1 cellular context compared by ENCODE assay signal in the genomic region with DNA sequence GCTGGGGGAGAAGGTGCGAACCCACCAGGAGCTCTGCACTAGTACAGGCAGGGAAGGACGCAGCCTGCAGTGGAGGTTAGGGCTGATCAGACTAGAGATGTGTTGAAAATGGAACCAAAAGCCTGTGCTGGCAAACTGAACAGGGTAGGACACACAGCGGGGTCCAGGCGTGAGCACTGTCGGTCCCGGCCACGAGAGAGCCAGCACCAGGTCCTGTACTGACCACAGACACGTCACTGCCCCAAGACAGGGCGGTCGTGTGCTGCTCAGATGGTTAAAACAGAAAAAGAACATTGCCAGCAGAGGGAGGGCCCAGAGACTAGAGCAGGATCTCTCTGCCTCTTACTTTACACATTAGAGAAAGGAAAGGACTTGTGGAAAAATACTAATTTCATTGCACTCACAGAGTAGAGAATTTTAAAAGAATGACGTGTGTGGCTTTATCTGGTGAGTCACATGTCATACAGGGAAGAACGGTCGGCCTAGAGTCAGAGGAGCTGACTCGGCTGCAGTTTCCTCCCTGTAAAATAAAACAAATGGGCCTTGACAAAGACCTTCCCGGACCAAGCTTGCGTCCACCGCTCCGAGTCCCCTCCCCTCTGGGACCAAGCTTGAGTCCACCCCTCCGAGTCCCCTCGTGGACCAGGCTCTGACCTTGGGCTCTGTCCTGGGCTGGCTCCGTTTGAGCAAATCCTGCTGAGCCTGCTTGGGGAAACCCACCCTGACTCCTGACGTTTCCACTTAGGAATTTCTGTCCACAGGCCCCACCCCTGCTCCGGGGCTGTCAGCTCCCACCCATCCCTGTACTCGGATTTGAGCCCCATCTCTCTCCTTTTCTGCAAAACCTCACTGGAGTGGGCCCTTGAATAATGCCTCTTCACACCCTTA.
TF ChIP-seq lines count a peak whose summit lies in the region.

No MANE protein-coding gene starts in this region.

TF ChIP-seq in HepG2, 621 proteins besides CTCF, POLR2A, EP300 and RAD21 (continued from another document and continues in another):
- TF ChIP-seq, protein P1, sequence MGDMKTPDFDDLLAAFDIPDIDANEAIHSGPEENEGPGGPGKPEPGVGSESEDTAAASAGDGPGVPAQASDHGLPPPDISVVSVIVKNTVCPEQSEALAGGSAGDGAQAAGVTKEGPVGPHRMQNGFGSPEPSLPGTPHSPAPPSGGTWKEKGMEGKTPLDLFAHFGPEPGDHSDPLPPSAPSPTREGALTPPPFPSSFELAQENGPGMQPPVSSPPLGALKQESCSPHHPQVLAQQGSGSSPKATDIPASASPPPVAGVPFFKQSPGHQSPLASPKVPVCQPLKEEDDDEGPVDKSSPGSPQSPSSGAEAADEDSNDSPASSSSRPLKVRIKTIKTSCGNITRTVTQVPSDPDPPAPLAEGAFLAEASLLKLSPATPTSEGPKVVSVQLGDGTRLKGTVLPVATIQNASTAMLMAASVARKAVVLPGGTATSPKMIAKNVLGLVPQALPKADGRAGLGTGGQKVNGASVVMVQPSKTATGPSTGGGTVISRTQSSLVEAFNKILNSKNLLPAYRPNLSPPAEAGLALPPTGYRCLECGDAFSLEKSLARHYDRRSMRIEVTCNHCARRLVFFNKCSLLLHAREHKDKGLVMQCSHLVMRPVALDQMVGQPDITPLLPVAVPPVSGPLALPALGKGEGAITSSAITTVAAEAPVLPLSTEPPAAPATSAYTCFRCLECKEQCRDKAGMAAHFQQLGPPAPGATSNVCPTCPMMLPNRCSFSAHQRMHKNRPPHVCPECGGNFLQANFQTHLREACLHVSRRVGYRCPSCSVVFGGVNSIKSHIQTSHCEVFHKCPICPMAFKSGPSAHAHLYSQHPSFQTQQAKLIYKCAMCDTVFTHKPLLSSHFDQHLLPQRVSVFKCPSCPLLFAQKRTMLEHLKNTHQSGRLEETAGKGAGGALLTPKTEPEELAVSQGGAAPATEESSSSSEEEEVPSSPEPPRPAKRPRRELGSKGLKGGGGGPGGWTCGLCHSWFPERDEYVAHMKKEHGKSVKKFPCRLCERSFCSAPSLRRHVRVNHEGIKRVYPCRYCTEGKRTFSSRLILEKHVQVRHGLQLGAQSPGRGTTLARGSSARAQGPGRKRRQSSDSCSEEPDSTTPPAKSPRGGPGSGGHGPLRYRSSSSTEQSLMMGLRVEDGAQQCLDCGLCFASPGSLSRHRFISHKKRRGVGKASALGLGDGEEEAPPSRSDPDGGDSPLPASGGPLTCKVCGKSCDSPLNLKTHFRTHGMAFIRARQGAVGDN (CRISPR knock-in tag; IDR thresholded peaks at IDR 0.05), result peak; percentile 85
- TF ChIP-seq SRF (IDR thresholded peaks at IDR 0.05; ENCODE audit: low read depth, low read length) (no peak), ZC3H4 (CRISPR knock-in tag; IDR thresholded peaks at IDR 0.05; ENCODE audit: borderline replicate concordance) (0 out of 2 replicates have a peak, but pooled peaks have one; percentile 77), NR2C2 (CRISPR knock-in tag; IDR thresholded peaks at IDR 0.05; ENCODE audit: borderline replicate concordance) (peak; percentile 70; the same call in 1 of the 2 replicates), SMAD1 (CRISPR knock-in tag; IDR thresholded peaks at IDR 0.05; ENCODE audit: borderline replicate concordance, low read depth) (no peak), CHD4 (IDR thresholded peaks at IDR 0.05; ENCODE audit: borderline replicate concordance, low read length) (0 out of 2 replicates have a peak, but pooled peaks have one; percentile 91), CEBPB (IDR thresholded peaks at IDR 0.05; ENCODE audit: borderline replicate concordance, low read depth, low read length) (no peak), ETV5 (CRISPR knock-in tag; IDR thresholded peaks at IDR 0.05; ENCODE audit: borderline replicate concordance) (no peak), ARID2 (CRISPR knock-in tag; IDR thresholded peaks at IDR 0.05; ENCODE audit: borderline replicate concordance) (peak; percentile 85), NPAS2 (CRISPR knock-in tag; IDR thresholded peaks at IDR 0.05; ENCODE audit: borderline replicate concordance) (no peak), HNF4G (IDR thresholded peaks at IDR 0.05; ENCODE audit: borderline replicate concordance, low read depth, low read length) (no peak; the same call in 1 of the 2 replicates), HNF4G (CRISPR knock-in tag; IDR thresholded peaks at IDR 0.05; ENCODE audit: borderline replicate concordance, low read depth) (no peak), MAF1 (CRISPR knock-in tag; IDR thresholded peaks at IDR 0.05; ENCODE audit: borderline replicate concordance) (no peak), GZF1 (CRISPR knock-in tag; IDR thresholded peaks at IDR 0.05) (no peak), TCF7L2 (IDR thresholded peaks at IDR 0.05; ENCODE audit: low read depth, low read length) (no peak), GFI1 (CRISPR knock-in tag; IDR thresholded peaks at IDR 0.05; ENCODE audit: borderline replicate concordance) (peak; percentile 81), ZNF230 (CRISPR knock-in tag; IDR thresholded peaks at IDR 0.05) (no peak; the same call in 1 of the 2 replicates), NFYC (CRISPR knock-in tag; IDR thresholded peaks at IDR 0.05) (0 out of 2 replicates have a peak, but pooled peaks have one; percentile 33), ZNF124 (CRISPR knock-in tag; IDR thresholded peaks at IDR 0.05) (no peak), GTF3A (CRISPR knock-in tag; conservative IDR thresholded peaks at IDR 0.05) (0 out of 2 replicates have a peak, but pooled peaks have one; percentile 64), MTF1 (CRISPR knock-in tag; IDR thresholded peaks at IDR 0.05) (no peak), KLF13 (CRISPR knock-in tag; IDR thresholded peaks at IDR 0.05) (0 out of 2 replicates have a peak, but pooled peaks have one; percentile 26), EZH2 (conservative IDR thresholded peaks at IDR 0.05; ENCODE audit: low read depth, low read length) (no peak), ELF1 (CRISPR knock-in tag; IDR thresholded peaks at IDR 0.05) (no peak), CHD2 (IDR thresholded peaks at IDR 0.05; ENCODE audit: low read depth, low read length) (no peak), ZSCAN25 (CRISPR knock-in tag; IDR thresholded peaks at IDR 0.05) (peak; percentile 17; the same call in 1 of the 2 replicates), ZC3H13 (CRISPR knock-in tag; IDR thresholded peaks at IDR 0.05) (no peak), MEF2D (CRISPR knock-in tag; IDR thresholded peaks at IDR 0.05) (peak; percentile 70), ELF4 (CRISPR knock-in tag; IDR thresholded peaks at IDR 0.05; ENCODE audit: borderline replicate concordance) (peak; percentile 9; the same call in 1 of the 2 replicates), JUNB (CRISPR knock-in tag; IDR thresholded peaks at IDR 0.05; ENCODE audit: borderline replicate concordance) (no peak), SMARCE1 (IDR thresholded peaks at IDR 0.05; ENCODE audit: borderline replicate concordance) (no peak)
- TF ChIP-seq, protein P2, sequence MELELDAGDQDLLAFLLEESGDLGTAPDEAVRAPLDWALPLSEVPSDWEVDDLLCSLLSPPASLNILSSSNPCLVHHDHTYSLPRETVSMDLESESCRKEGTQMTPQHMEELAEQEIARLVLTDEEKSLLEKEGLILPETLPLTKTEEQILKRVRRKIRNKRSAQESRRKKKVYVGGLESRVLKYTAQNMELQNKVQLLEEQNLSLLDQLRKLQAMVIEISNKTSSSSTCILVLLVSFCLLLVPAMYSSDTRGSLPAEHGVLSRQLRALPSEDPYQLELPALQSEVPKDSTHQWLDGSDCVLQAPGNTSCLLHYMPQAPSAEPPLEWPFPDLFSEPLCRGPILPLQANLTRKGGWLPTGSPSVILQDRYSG (CRISPR knock-in tag; IDR thresholded peaks at IDR 0.05), result no peak; the same call in 1 of the 2 replicates
- TF ChIP-seq, protein P3, sequence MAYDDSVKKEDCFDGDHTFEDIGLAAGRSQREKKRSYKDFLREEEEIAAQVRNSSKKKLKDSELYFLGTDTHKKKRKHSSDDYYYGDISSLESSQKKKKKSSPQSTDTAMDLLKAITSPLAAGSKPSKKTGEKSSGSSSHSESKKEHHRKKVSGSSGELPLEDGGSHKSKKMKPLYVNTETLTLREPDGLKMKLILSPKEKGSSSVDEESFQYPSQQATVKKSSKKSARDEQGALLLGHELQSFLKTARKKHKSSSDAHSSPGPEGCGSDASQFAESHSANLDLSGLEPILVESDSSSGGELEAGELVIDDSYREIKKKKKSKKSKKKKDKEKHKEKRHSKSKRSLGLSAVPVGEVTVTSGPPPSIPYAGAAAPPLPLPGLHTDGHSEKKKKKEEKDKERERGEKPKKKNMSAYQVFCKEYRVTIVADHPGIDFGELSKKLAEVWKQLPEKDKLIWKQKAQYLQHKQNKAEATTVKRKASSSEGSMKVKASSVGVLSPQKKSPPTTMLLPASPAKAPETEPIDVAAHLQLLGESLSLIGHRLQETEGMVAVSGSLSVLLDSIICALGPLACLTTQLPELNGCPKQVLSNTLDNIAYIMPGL (CRISPR knock-in tag; IDR thresholded peaks at IDR 0.05; ENCODE audit: borderline replicate concordance in 1 of 2, low read depth in 1 of 2), result peak in 1 of 2 experiments; percentile 69; a peak in 1 of 4 replicates
- TF ChIP-seq, protein P4, sequence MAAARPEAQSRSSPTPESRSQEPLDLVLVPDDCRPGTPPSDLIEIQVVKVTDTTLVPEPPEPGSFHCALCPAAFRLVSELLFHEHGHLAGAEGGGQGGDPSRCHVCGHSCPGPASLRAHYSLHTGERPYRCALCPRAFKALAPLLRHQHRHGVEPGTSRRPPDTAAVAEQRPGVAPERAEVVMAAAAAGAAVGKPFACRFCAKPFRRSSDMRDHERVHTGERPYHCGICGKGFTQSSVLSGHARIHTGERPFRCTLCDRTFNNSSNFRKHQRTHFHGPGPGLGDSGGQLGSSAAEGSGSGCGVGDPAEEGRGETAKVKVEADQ (CRISPR knock-in tag; IDR thresholded peaks at IDR 0.05; ENCODE audit: borderline replicate concordance), result no peak
- TF ChIP-seq, protein P5, sequence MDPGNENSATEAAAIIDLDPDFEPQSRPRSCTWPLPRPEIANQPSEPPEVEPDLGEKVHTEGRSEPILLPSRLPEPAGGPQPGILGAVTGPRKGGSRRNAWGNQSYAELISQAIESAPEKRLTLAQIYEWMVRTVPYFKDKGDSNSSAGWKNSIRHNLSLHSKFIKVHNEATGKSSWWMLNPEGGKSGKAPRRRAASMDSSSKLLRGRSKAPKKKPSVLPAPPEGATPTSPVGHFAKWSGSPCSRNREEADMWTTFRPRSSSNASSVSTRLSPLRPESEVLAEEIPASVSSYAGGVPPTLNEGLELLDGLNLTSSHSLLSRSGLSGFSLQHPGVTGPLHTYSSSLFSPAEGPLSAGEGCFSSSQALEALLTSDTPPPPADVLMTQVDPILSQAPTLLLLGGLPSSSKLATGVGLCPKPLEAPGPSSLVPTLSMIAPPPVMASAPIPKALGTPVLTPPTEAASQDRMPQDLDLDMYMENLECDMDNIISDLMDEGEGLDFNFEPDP (CRISPR knock-in tag; conservative IDR thresholded peaks at IDR 0.05), result no peak
- TF ChIP-seq, protein P6, sequence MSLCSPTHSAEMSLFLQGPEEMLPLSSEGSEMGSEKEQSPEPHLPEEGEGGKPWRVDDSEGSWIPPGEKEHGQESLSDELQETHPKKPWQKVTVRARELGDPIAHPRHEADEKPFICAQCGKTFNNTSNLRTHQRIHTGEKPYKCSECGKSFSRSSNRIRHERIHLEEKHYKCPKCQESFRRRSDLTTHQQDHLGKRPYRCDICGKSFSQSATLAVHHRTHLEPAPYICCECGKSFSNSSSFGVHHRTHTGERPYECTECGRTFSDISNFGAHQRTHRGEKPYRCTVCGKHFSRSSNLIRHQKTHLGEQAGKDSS (CRISPR knock-in tag; IDR thresholded peaks at IDR 0.05; ENCODE audit: borderline replicate concordance, low read depth), result peak; percentile 50; the same call in 1 of the 2 replicates
- TF ChIP-seq, protein P7, sequence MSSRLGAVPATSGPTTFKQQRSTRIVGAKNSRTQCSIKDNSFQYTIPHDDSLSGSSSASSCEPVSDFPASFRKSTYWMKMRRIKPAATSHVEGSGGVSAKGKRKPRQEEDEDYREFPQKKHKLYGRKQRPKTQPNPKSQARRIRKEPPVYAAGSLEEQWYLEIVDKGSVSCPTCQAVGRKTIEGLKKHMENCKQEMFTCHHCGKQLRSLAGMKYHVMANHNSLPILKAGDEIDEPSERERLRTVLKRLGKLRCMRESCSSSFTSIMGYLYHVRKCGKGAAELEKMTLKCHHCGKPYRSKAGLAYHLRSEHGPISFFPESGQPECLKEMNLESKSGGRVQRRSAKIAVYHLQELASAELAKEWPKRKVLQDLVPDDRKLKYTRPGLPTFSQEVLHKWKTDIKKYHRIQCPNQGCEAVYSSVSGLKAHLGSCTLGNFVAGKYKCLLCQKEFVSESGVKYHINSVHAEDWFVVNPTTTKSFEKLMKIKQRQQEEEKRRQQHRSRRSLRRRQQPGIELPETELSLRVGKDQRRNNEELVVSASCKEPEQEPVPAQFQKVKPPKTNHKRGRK (CRISPR knock-in tag; IDR thresholded peaks at IDR 0.05), result no peak
- TF ChIP-seq, protein P8, sequence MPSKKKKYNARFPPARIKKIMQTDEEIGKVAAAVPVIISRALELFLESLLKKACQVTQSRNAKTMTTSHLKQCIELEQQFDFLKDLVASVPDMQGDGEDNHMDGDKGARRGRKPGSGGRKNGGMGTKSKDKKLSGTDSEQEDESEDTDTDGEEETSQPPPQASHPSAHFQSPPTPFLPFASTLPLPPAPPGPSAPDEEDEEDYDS (CRISPR knock-in tag; IDR thresholded peaks at IDR 0.05), result peak; percentile 17; the same call in 1 of the 2 replicates
- TF ChIP-seq, protein P9, sequence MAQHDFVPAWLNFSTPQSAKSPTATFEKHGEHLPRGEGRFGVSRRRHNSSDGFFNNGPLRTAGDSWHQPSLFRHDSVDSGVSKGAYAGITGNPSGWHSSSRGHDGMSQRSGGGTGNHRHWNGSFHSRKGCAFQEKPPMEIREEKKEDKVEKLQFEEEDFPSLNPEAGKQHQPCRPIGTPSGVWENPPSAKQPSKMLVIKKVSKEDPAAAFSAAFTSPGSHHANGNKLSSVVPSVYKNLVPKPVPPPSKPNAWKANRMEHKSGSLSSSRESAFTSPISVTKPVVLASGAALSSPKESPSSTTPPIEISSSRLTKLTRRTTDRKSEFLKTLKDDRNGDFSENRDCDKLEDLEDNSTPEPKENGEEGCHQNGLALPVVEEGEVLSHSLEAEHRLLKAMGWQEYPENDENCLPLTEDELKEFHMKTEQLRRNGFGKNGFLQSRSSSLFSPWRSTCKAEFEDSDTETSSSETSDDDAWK (CRISPR knock-in tag; IDR thresholded peaks at IDR 0.05), result no peak
